Comparison of ENCODE assay signal across 25 cellular contexts in the genomic region with DNA sequence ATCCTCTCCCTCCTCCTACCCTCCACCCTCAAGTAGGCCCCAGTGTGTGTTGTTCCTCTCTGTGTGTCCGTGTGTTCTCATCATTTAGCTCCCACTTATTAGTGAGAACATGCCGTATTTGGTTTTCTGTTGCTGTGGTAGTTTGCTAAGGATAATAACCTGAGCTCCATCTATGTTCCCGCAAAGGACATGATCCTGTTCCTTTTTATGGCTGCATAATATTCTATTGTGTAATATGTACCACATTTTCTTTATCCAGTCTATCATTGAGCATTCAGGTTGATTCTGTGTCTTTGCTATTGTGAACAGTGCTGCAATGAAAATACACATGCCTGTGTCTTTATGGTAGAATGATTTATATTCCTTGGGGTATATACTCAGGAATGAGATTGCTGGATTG. TPM values are rescaled to one million over a fixed set of nuclear protein-coding genes. Genes with fewer than 3 reads are reported as not detected.
A peak's percentile ranks its signal among the peaks of the same experiment; 100 is the strongest.
DNase-seq lines count a peak whose midpoint lies in the region; ATAC-seq, FAIRE-seq and TF ChIP-seq lines count a peak whose summit lies in the region.
"Had no signal": no experiment of that assay in that cellular context is flagged by ENCODE, and none has a peak within 500 bp of the region (broad histone marks: within the 10 kb centered on the region; RNA-seq: fewer than 3 reads in every experiment).

No MANE protein-coding gene starts in this region.

- H3K9me3 Mint-ChIP-seq in neural progenitor cell (no peaks in the 10 kb centered on the region), type B pancreatic cell (no peaks in the 10 kb centered on the region)
- H3K9me3 Mint-ChIP-seq: immature natural killer cell; stimulated activated naive CD8-positive, alpha-beta T cell treated with anti-CD3 and anti-CD28 coated beads, Interleukin-15, Interleukin-2, amounts not matched to agents 100 ng/mL and 50 ng/mL, for 24 hours had no signal

- no peak overlapping the region for H2AFZ ChIP-seq in K562 (ENCODE audit: low read depth, low read length)
- H2AFZ ChIP-seq in neural progenitor cell (replicated peaks), result no peak overlapping the region
- H2AFZ ChIP-seq in neuronal stem cell (ENCODE audit: low read length), result no peak overlapping the region
- H2AFZ ChIP-seq: GM23248 had no signal

- H3K27me3 ChIP-seq in right atrium auricular region, result no peaks in the 10 kb centered on the region
- H3K27me3 ChIP-seq in K562 (ENCODE audit: control insufficient read depth in 2 of 2, insufficient read depth in 2 of 2, low read length in 2 of 2), result no peaks in the 10 kb centered on the region
- no peaks in the 10 kb centered on the region for H3K27me3 ChIP-seq in neural progenitor cell
- no peaks in the 10 kb centered on the region for H3K27me3 ChIP-seq in neuronal stem cell (ENCODE audit: control insufficient read depth in 3 of 3, insufficient read depth in 3 of 3, low read depth in 1 of 3, low read length in 3 of 3)
- H3K27me3 ChIP-seq: adrenal gland, brain microvascular endothelial cell, foreskin keratinocyte, left lung had no signal

- H2BK12ac ChIP-seq in neuronal stem cell (ENCODE audit: low read length), result no peak overlapping the region

- H3K9me3 ChIP-seq in right atrium auricular region, result no peaks in the 10 kb centered on the region
- no peaks in the 10 kb centered on the region for H3K9me3 ChIP-seq in K562 (replicated peaks; ENCODE audit: control insufficient read depth, insufficient read depth, low read depth, low read length)
- no peaks in the 10 kb centered on the region for H3K9me3 ChIP-seq in neural progenitor cell (ENCODE audit: low read depth)
- H3K9me3 ChIP-seq in neuronal stem cell (replicated peaks in 1 of 2; ENCODE audit: control insufficient read depth in 2 of 2, insufficient read depth in 1 of 2, low read depth in 1 of 2, low read length in 2 of 2), result no peaks in the 10 kb centered on the region
- H3K9me3 ChIP-seq: adrenal gland, left lung had no signal

- no peaks in the 10 kb centered on the region for H3K36me3 Mint-ChIP-seq in neural progenitor cell
- H3K36me3 Mint-ChIP-seq in type B pancreatic cell, result peaks cover 20% of the 10 kb centered on the region
- H3K36me3 Mint-ChIP-seq: immature natural killer cell had no signal

- 68% methylated on average over 3 of the region's 3 CpGs for WGBS in K562 (ENCODE audit: insufficient coverage, low coverage, missing lambda C conversion rate)
- no CpG with 5 or more reads among the region's 3 CpGs for WGBS in neuronal stem cell (ENCODE audit: extremely low coverage in 2 of 2, insufficient read length in 2 of 2, insufficient replicate concordance in 1 of 2), 2 donors

- DNase-seq in right atrium auricular region (ENCODE audit: low spot score), result no peak
- DNase-seq in Right ventricle myocardium superior, result no peak
- no peak for DNase-seq in K562 (ENCODE audit: extremely low read depth in 1 of 4, low spot score in 3 of 4)
- DNase-seq in neural progenitor cell (ENCODE audit: low spot score), result no peak
- DNase-seq in type B pancreatic cell (ENCODE audit: extremely low spot score, unreplicated experiment), result no peak
- no peak for DNase-seq in NCI-H526 treated with DMSO at 0.1 percent for 48 hours (lab: John Stamatoyannopoulos, UW)
- no peak for DNase-seq in neuronal stem cell (ENCODE audit: low spot score)
- DNase-seq in activated CD4-positive, alpha-beta T cell treated with anti-CD3 and anti-CD28 coated beads, Interleukin-2, amount 50 U/mL, for 48 hours, result no peak
- DNase-seq: activated gamma-delta T cell treated with Interleukin-2 at 50 U/mL for 16 hours; brain microvascular endothelial cell; effector CD8-positive, alpha-beta T cell; foreskin keratinocyte; GM23248; hippocampal formation; NCI-H1436; NCI-H510A; stimulated activated CD4-positive, alpha-beta T cell treated with anti-CD3 and anti-CD28 coated beads, Interleukin-12 subunit alpha, Interleukin-12 subunit beta, amount 100 ng/mL, for 4 hours; stimulated activated CD4-positive, alpha-beta T cell treated with anti-CD3 and anti-CD28 coated beads, Interleukin-4, amount 100 ng/mL, for 24 hours had no signal

- peaks cover 8% of the 10 kb centered on the region for H3F3A ChIP-seq in neural progenitor cell (ENCODE audit: low read depth)

- no peak overlapping the region for H3K4ac ChIP-seq in neuronal stem cell (ENCODE audit: low read length)

- intact Hi-C loops in Right ventricle myocardium superior (cut with DNase I) (no loop called here), K562 (cut with micrococcal nuclease) (no loop called here)

- TF ChIP-seq RAD21 in K562 (CRISPR knock-in tag; conservative IDR thresholded peaks at IDR 0.05 in 1 of 2, IDR thresholded peaks at IDR 0.05 in 1 of 2), result no peak

- H3K18ac ChIP-seq in neuronal stem cell (ENCODE audit: low read length), result no peak overlapping the region

- POLR2A ChIA-PET in K562 (lab: Yijun Ruan, JAX), result interaction anchor here (0.6 to 1.5 kb wide), 5 partner anchors 9 to 117 kb away, joined by 3 to 4 read pairs (median 3); no protein-coding TSS in a partner anchor

- no peak overlapping the region for H2BK5ac ChIP-seq in neuronal stem cell (ENCODE audit: low read length)

- no peak overlapping the region for H3K4me2 ChIP-seq in K562 (ENCODE audit: insufficient read depth, low read length)
- H3K4me2 ChIP-seq in neural progenitor cell, result no peak overlapping the region
- no peak overlapping the region for H3K4me2 ChIP-seq in neuronal stem cell (ENCODE audit: insufficient read depth, low read length, poor library complexity, severe bottlenecking)

- H3K9me1 ChIP-seq in K562 (ENCODE audit: control insufficient read depth, insufficient read depth, low read length), result peaks cover 2% of the 10 kb centered on the region

- H3K27ac Mint-ChIP-seq in neural progenitor cell, result peak overlapping the region; percentile 52
- peak overlapping the region; percentile 84 for H3K27ac Mint-ChIP-seq in type B pancreatic cell
- H3K27ac Mint-ChIP-seq: stimulated activated naive CD8-positive, alpha-beta T cell treated with anti-CD3 and anti-CD28 coated beads, Interleukin-15, Interleukin-2, amounts not matched to agents 100 ng/mL and 50 ng/mL, for 24 hours had no signal

- H4K20me1 ChIP-seq in K562 (replicated peaks; ENCODE audit: control insufficient read depth, insufficient read depth, low read length) (0 out of 2 replicates have a peak, but pooled peaks cover 5% of the 10 kb centered on the region), neural progenitor cell (ENCODE audit: low read depth) (no peaks in the 10 kb centered on the region)

- no peaks in the 10 kb centered on the region for H3K79me1 ChIP-seq in neuronal stem cell (ENCODE audit: low read depth, low read length)

- no peak for TF ChIP-seq POLR2A in K562 (conservative IDR thresholded peaks at IDR 0.05)

- no peak for FAIRE-seq in K562 (lab: Jason Lieb, UNC)

- no peak for TF ChIP-seq CTCF in right atrium auricular region (IDR thresholded peaks at IDR 0.05)
- no peak for TF ChIP-seq CTCF in K562 (IDR thresholded peaks at IDR 0.05 in 2 of 3, conservative IDR thresholded peaks at IDR 0.05 in 1 of 3; ENCODE audit: insufficient read depth in 2 of 3, low read depth in 1 of 3, low read length in 3 of 3)
- no peak for TF ChIP-seq CTCF in neural progenitor cell (IDR thresholded peaks at IDR 0.05)
- no peak for TF ChIP-seq CTCF in type B pancreatic cell (conservative IDR thresholded peaks at IDR 0.05)

- H3K4me1 ChIP-seq in right atrium auricular region (peaks cover 0 to 86% of the 10 kb centered on the region in 2 donors), K562 (replicated peaks in 1 of 2; ENCODE audit: control insufficient read depth in 2 of 2, insufficient read depth in 2 of 2, low read length in 2 of 2) (peaks cover 0 to 9% of the 10 kb centered on the region in 2 experiments; a peak in 2 of 5 replicates), neural progenitor cell (peaks cover 25% of the 10 kb centered on the region), neuronal stem cell (ENCODE audit: control insufficient read depth in 2 of 2, insufficient read depth in 1 of 2, low read depth in 1 of 2, low read length in 2 of 2) (peaks cover 21 to 40% of the 10 kb centered on the region in 2 donors)
- H3K4me1 ChIP-seq: foreskin keratinocyte had no signal

- H3K36me3 ChIP-seq in right atrium auricular region (peaks cover 22% of the 10 kb centered on the region), K562 (ENCODE audit: control insufficient read depth, insufficient read depth, low read length) (no peaks in the 10 kb centered on the region), neural progenitor cell (no peaks in the 10 kb centered on the region), neuronal stem cell (replicated peaks in 1 of 2; ENCODE audit: control insufficient read depth in 2 of 2, insufficient read depth in 2 of 2, low read length in 2 of 2) (peaks cover 0 to 7% of the 10 kb centered on the region in 2 donors)
- H3K36me3 ChIP-seq: brain microvascular endothelial cell had no signal

- no peak overlapping the region for H3K4me3 ChIP-seq in right atrium auricular region
- H3K4me3 ChIP-seq in K562, result no peak overlapping the region
- H3K4me3 ChIP-seq in neural progenitor cell, result no peak overlapping the region
- H3K4me3 ChIP-seq in neuronal stem cell (ENCODE audit: low read length in 2 of 2), result no peak overlapping the region
- H3K4me3 ChIP-seq: adrenal gland, GM23248, left lung, SK-N-MC had no signal

- H4K91ac ChIP-seq in neuronal stem cell (ENCODE audit: low read depth, low read length, poor library complexity), result no peak overlapping the region

- no peaks in the 10 kb centered on the region for H3K79me2 ChIP-seq in K562 (ENCODE audit: control insufficient read depth, insufficient read depth, low read length)
- H3K79me2 ChIP-seq in neural progenitor cell (ENCODE audit: low read depth), result peaks cover 2% of the 10 kb centered on the region

- H3K4me1 Mint-ChIP-seq in neural progenitor cell (peaks cover 39% of the 10 kb centered on the region), type B pancreatic cell (ENCODE audit: unreplicated experiment) (peaks cover 56% of the 10 kb centered on the region)

- in situ Hi-C loops in K562 (cut with MboI), result no loop called here

- H2BK15ac ChIP-seq in neuronal stem cell (ENCODE audit: low read length), result no peak overlapping the region

- H2AK5ac ChIP-seq in neuronal stem cell (ENCODE audit: low read depth, low read length), result no peak overlapping the region

- no peak overlapping the region for H2BK120ac ChIP-seq in neuronal stem cell (ENCODE audit: low read depth, low read length)

- TF ChIP-seq EP300 in K562 (IDR thresholded peaks at IDR 0.05; ENCODE audit: low read length), result no peak

- peaks cover 2% of the 10 kb centered on the region for H3K27me3 Mint-ChIP-seq in neural progenitor cell (ENCODE audit: insufficient read depth, low read depth)
- H3K27me3 Mint-ChIP-seq in type B pancreatic cell, result no peaks in the 10 kb centered on the region
- H3K27me3 Mint-ChIP-seq: stimulated activated naive CD8-positive, alpha-beta T cell treated with anti-CD3 and anti-CD28 coated beads, Interleukin-15, Interleukin-2, amounts not matched to agents 100 ng/mL and 50 ng/mL, for 24 hours had no signal

- BruUV-seq in K562 (replicated peaks; lab: Mats Ljungman, UMichigan), result no TSS peak

- H3K27ac ChIP-seq in right atrium auricular region, result peak overlapping the region; percentile 67 to 77
- no peak overlapping the region for H3K27ac ChIP-seq in K562 (ENCODE audit: extremely low read depth, low read depth, low read length)
- H3K27ac ChIP-seq in neural progenitor cell, result no peak overlapping the region
- H3K27ac ChIP-seq in neuronal stem cell (replicated peaks; ENCODE audit: low read length), result no peak overlapping the region
- H3K27ac ChIP-seq: brain microvascular endothelial cell, C4-2B, foreskin keratinocyte, GM23248, SK-N-MC, VCaP had no signal

- H3K23ac ChIP-seq in neuronal stem cell (ENCODE audit: low read depth, low read length, poor library complexity), result no peak overlapping the region

- H3K9ac ChIP-seq in K562 (ENCODE audit: insufficient read depth in 1 of 2, low read depth in 2 of 2, low read length in 2 of 2) (no peak overlapping the region), neural progenitor cell (no peak overlapping the region), neuronal stem cell (ENCODE audit: low read depth, low read length, poor library complexity) (no peak overlapping the region)
- H3K9ac ChIP-seq: GM23248 had no signal

- CTCF ChIA-PET in K562 (lab: Yijun Ruan, JAX; ENCODE audit: low intra/inter-chr PET ratio), result no interaction called here

- H3K4me3 Mint-ChIP-seq in neural progenitor cell (no peak overlapping the region), type B pancreatic cell (peak overlapping the region; percentile 55)
- H3K4me3 Mint-ChIP-seq: stimulated activated naive CD8-positive, alpha-beta T cell treated with anti-CD3 and anti-CD28 coated beads, Interleukin-15, Interleukin-2, amounts not matched to agents 100 ng/mL and 50 ng/mL, for 24 hours had no signal

- no peak overlapping the region for H3K14ac ChIP-seq in neuronal stem cell (ENCODE audit: low read length)

- ATAC-seq in Right ventricle myocardium superior (ENCODE audit: poor library complexity), result no peak
- ATAC-seq in K562, result no peak
- ATAC-seq: foreskin keratinocyte had no signal

- no peak overlapping the region for H4K8ac ChIP-seq in neuronal stem cell (ENCODE audit: low read depth, low read length)

RNA-seq across cellular contexts. Expression of a gene that starts 30.5 kb away (rescaled TPM):
- total RNA-seq in right atrium auricular region, result 10 to 100 TPM; 46.1 to 67.4 TPM
- total RNA-seq in Right ventricle myocardium superior, result 22.1 TPM
- total RNA-seq in K562 (2011; cell fraction: chromatin; rRNA removed; ENCODE audit: low replicate concordance), result 1.3 and 2.2 TPM in 2 replicates
- total RNA-seq in K562 (2011; cell fraction: nucleolus; rRNA removed), result 0.67 and 1.3 TPM in 2 replicates
- total RNA-seq in K562 (2011; cell fraction: nucleoplasm; rRNA removed), result 1.5 and 1.6 TPM in 2 replicates
- 13.8 and 16.7 TPM in 2 replicates for total RNA-seq in K562 (2014; rRNA removed)
- total RNA-seq in K562 (2014; rRNA removed; fragmentation: Illumina TruSeq; extraction: Trizol), result 2.5 and 3.1 TPM in 2 replicates
- 1.7 and 2.4 TPM in 2 replicates for total RNA-seq in K562 (2015; rRNA removed; fragmentation: Illumina TruSeq; extraction: Trizol)
- total RNA-seq in K562 (2021), result 8.9 and 9.6 TPM in 2 replicates
- 0.78 and 4.6 TPM in 2 replicates for polyA plus RNA-seq in K562 (2011; rRNA removed)
- 1.1 and 4.4 TPM in 2 replicates for polyA plus RNA-seq in K562 (2011; cell fraction: cytosol; rRNA removed)
- polyA plus RNA-seq in K562 (2011; cell fraction: nucleus; rRNA removed), result 1.1 and 4.5 TPM in 2 replicates
- 2.0 and 14.4 TPM in 2 replicates for polyA plus RNA-seq in K562 (2012)
- 4.6 and 5.4 TPM in 2 replicates for polyA plus RNA-seq in K562 (2014; fragmentation: Illumina TruSeq; extraction: Trizol)
- under 1 TPM; 0.27 to 0.34 TPM for polyA plus RNA-seq in K562 (2014; fragmentation: Nextera tagmentation; extraction: Ambion mirVana)
- polyA plus RNA-seq in K562 (2014; rRNA removed), result 8.5 and 16.5 TPM in 2 replicates
- 0.53 and 2.8 TPM in 2 replicates for polyA minus RNA-seq in K562 (2011; rRNA and poly(A)+ RNA removed)
- polyA minus RNA-seq in K562 (2011; cell fraction: cytosol; rRNA and poly(A)+ RNA removed), result 7.4 TPM in 1 of 2 replicates, not detected in the other
- polyA minus RNA-seq in K562 (2011; cell fraction: nucleus; rRNA and poly(A)+ RNA removed), result 0.40 and 3.4 TPM in 2 replicates
- 2.5 and 8.4 TPM in 2 replicates for total RNA-seq in neural progenitor cell (ENCODE audit: low replicate concordance)
- total RNA-seq in type B pancreatic cell (ENCODE audit: low replicate concordance), result 31.3 and 78.6 TPM in 2 replicates
- 12.3 TPM for polyA plus RNA-seq in neuronal stem cell (2013, experiment 1 of 2)
- 12.4 TPM for polyA plus RNA-seq in neuronal stem cell (2013, experiment 2 of 2)

Comparison
In these comparisons a context has a peak if more than half of its experiments do, and no peak if none do; other contexts are left out.
1. H3K27ac ChIP-seq: peak in right atrium auricular region (2 of 2); none in K562 (single experiment), neural progenitor cell (single experiment) and neuronal stem cell (single experiment).